Comparison of ENCODE assay signal across 9 cellular contexts in the genomic region with DNA sequence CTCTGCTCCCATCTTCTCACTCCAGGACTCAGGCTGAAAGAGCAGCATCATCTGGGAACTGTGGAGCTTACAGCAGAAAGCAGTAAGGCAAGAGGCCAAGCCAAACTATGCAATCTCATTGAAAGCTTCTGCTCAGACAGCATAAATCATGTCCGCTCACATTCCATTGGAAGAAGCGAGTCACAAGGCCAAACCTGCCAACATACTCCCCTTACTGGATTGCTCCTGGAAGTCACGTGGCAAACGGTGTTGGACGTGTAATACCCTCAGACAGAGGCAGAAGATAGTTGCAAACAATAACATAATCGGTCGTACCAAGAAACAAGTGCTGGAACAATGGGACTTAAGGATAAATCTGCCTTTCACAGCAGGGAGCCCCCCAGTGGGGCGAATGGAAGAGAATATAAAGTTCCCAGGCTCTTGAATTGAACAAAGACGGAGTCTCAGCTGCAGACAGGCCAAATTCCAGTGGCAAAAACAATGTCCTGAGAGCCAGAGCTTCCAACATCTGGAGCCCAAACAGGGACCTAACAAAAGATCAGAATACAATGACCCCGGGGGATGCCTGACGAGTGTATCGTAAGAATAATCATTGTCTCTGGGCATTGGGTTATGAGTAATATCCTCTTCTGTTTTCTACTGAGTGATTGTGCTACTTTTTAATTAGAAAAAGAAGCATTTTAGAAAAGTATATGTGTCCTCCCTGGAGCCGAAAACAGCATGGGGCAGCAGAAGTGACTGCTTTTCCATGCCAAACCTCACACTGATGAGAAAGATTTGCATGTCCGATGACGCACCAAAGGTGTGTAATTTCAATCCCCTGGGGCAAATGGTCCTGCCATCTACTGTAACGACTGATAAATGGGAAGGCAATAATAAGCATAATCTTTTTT.
DNase-seq lines count a peak whose midpoint lies in the region; ATAC-seq, FAIRE-seq and TF ChIP-seq lines count a peak whose summit lies in the region.
"Had no signal": no experiment of that assay in that cellular context is flagged by ENCODE, and none has a peak within 500 bp of the region (broad histone marks: within the 10 kb centered on the region; RNA-seq: fewer than 3 reads in every experiment).

No MANE protein-coding gene starts in this region.

- POLR2A ChIA-PET in AG04450 (lab: Yijun Ruan, JAX), result no interaction called here
- POLR2A ChIA-PET in endothelial cell of umbilical vein (lab: Charles Lee), result interaction anchor here (0.8 to 1.8 kb wide), 4 partner anchors 10 to 66 kb away, joined by 3 to 7 read pairs (median 5); no protein-coding TSS in a partner anchor

- TF ChIP-seq CTCF in AG04450 (IDR thresholded peaks at IDR 0.05; ENCODE audit: low read depth, low read length) (no peak), endothelial cell of umbilical vein (IDR thresholded peaks at IDR 0.05; ENCODE audit: extremely low read depth in 1 of 2, insufficient read depth in 1 of 2, low read depth in 1 of 2, low read length in 2 of 2) (no peak)

- TF ChIP-seq RAD21 in Ishikawa (IDR thresholded peaks at IDR 0.05; ENCODE audit: low read depth), result no peak

- intact Hi-C loops in endothelial cell of umbilical vein (cut with micrococcal nuclease), result loop anchor here (1.0 to 10.0 kb wide), 9 partner anchors 9 to 759 kb away; a partner anchor contains a TSS
- intact Hi-C loops in activated naive CD4-positive, alpha-beta T cell treated with anti-CD3 and anti-CD28 coated beads for 36 hours (cut with micrococcal nuclease), result no loop called here

- H2AFZ ChIP-seq in endothelial cell of umbilical vein (ENCODE audit: low read depth, low read length), result no peak overlapping the region

- TSS peak; percentile 66 for BruUV-seq in endothelial cell of umbilical vein (replicated peaks; lab: Mats Ljungman, UMichigan)

- H3K27ac Mint-ChIP-seq in activated naive CD4-positive, alpha-beta T cell treated with anti-CD3 and anti-CD28 coated beads for 36 hours, result no peak overlapping the region

- no peaks in the 10 kb centered on the region for H3K9me3 ChIP-seq in AG04450 (ENCODE audit: control insufficient read depth, insufficient read depth, low read length)
- no peaks in the 10 kb centered on the region for H3K9me3 ChIP-seq in endothelial cell of umbilical vein (replicated peaks; ENCODE audit: control insufficient read depth, insufficient read depth, low read length)

- H3K36me3 Mint-ChIP-seq in activated naive CD4-positive, alpha-beta T cell treated with anti-CD3 and anti-CD28 coated beads for 36 hours (ENCODE audit: low read depth), result no peaks in the 10 kb centered on the region

- H4K20me1 ChIP-seq in endothelial cell of umbilical vein (replicated peaks; ENCODE audit: control insufficient read depth, extremely low read depth, insufficient read depth, low read length), result no peaks in the 10 kb centered on the region

- H3K9me1 ChIP-seq in endothelial cell of umbilical vein (replicated peaks; ENCODE audit: control insufficient read depth, extremely low read depth, insufficient read depth, low read length), result no peaks in the 10 kb centered on the region

- peak overlapping the region; percentile 72 for H3K27ac ChIP-seq in AG04450 (ENCODE audit: low read depth, low read length)
- peak overlapping the region; percentile 98 for H3K27ac ChIP-seq in endothelial cell of umbilical vein (ENCODE audit: insufficient read depth, low read depth, low read length)

- peaks cover 45% of the 10 kb centered on the region for H3K4me1 ChIP-seq in endothelial cell of umbilical vein (ENCODE audit: control insufficient read depth, extremely low read depth, insufficient read depth, low read length)

- H3K27me3 Mint-ChIP-seq in activated naive CD4-positive, alpha-beta T cell treated with anti-CD3 and anti-CD28 coated beads for 36 hours (ENCODE audit: low read depth), result peaks cover 20% of the 10 kb centered on the region

- peak overlapping the region; percentile 84 for H3K4me2 ChIP-seq in endothelial cell of umbilical vein (ENCODE audit: insufficient read depth, low read length)

- H3K4me3 ChIP-seq in AG04450 (ENCODE audit: low read depth, low read length) (no peak overlapping the region), endothelial cell of umbilical vein (replicated peaks in 1 of 3; ENCODE audit: insufficient read depth in 1 of 3, low read depth in 1 of 3, low read length in 3 of 3) (peak overlapping the region in 2 of 3 experiments; percentile 16 to 27)

- no peaks in the 10 kb centered on the region for H3K4me1 Mint-ChIP-seq in activated naive CD4-positive, alpha-beta T cell treated with anti-CD3 and anti-CD28 coated beads for 36 hours (ENCODE audit: low read depth)

- DNase-seq in AG04450 (ENCODE audit: low read depth, low spot score) (peak; percentile 91), endothelial cell of umbilical vein (ENCODE audit: low read depth, low spot score) (peak; percentile 98), myocyte (ENCODE audit: low read depth) (peak; percentile 60), GF-D8 (lab: John Stamatoyannopoulos, UW) (no peak), occipital lobe (lab: John Stamatoyannopoulos, UW) (no peak)
- no peak for DNase-seq in activated naive CD4-positive, alpha-beta T cell treated with anti-CD3 and anti-CD28 coated beads for 36 hours
- DNase-seq: effector CD4-positive, alpha-beta T cell had no signal

- H3K27me3 ChIP-seq in AG04450 (ENCODE audit: control insufficient read depth, insufficient read depth, low read length) (no peaks in the 10 kb centered on the region), endothelial cell of umbilical vein (ENCODE audit: control insufficient read depth in 2 of 2, insufficient read depth in 2 of 2, low read length in 2 of 2) (no peaks in the 10 kb centered on the region)

- FAIRE-seq in endothelial cell of umbilical vein (lab: Jason Lieb, UNC), result peak; percentile 96

- no peak overlapping the region for H3K4me3 Mint-ChIP-seq in activated naive CD4-positive, alpha-beta T cell treated with anti-CD3 and anti-CD28 coated beads for 36 hours

- H3K9ac ChIP-seq in endothelial cell of umbilical vein (replicated peaks; ENCODE audit: extremely low read depth, insufficient read depth, low read length), result peak overlapping the region; percentile 79

- no peaks in the 10 kb centered on the region for H3K36me3 ChIP-seq in endothelial cell of umbilical vein (ENCODE audit: control insufficient read depth in 2 of 2, extremely low read depth in 1 of 2, insufficient read depth in 2 of 2, low read length in 2 of 2)

- dilution Hi-C loops in endothelial cell of umbilical vein (cut with MboI; ENCODE audit: extremely low pct_ligation_motif_present, low sequenced_read_pairs), result no loop called here

- H3K79me2 ChIP-seq in endothelial cell of umbilical vein (ENCODE audit: control insufficient read depth, insufficient read depth, low read length), result no peaks in the 10 kb centered on the region

- CTCF ChIA-PET in AG04450 (lab: Charles Lee), result interaction anchor here (0.9 kb wide), 1 partner anchor 67 kb away, joined by 4 read pairs; no protein-coding TSS in a partner anchor
- CTCF ChIA-PET in endothelial cell of umbilical vein (lab: Charles Lee), result interaction anchor here (0.8 to 2.3 kb wide), 7 partner anchors 10 to 98 kb away, joined by 3 to 30 read pairs (median 5); a partner anchor contains a TSS
- CTCF ChIA-PET in activated naive CD4-positive, alpha-beta T cell treated with anti-CD3 and anti-CD28 coated beads for 36 hours (lab: Charles Lee), result no interaction called here

- TF ChIP-seq EP300 in Ishikawa (IDR thresholded peaks at IDR 0.05; ENCODE audit: borderline replicate concordance), result peak; percentile 51; the same call in 1 of the 2 replicates

- no peaks in the 10 kb centered on the region for H3K9me3 Mint-ChIP-seq in activated naive CD4-positive, alpha-beta T cell treated with anti-CD3 and anti-CD28 coated beads for 36 hours

- no peak for ATAC-seq in GM19324 (IDR thresholded peaks at IDR 0.05; ENCODE audit: low FRiP score, unreplicated experiment)

- peak; percentile 86 for TF ChIP-seq POLR2A in endothelial cell of umbilical vein (IDR thresholded peaks at IDR 0.05; ENCODE audit: low read depth, low read length)

TF ChIP-seq in Ishikawa, 13 proteins besides CTCF, POLR2A, EP300 and RAD21 (continues in another document):
- TF ChIP-seq, protein P1, sequence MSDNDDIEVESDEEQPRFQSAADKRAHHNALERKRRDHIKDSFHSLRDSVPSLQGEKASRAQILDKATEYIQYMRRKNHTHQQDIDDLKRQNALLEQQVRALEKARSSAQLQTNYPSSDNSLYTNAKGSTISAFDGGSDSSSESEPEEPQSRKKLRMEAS (IDR thresholded peaks at IDR 0.05), result peak; percentile 59
- peak; percentile 76 for TF ChIP-seq TEAD4 (IDR thresholded peaks at IDR 0.05)
- peak; percentile 51; the same call in 1 of the 2 replicates for TF ChIP-seq CEBPB (IDR thresholded peaks at IDR 0.05)
- TF ChIP-seq NFIC (IDR thresholded peaks at IDR 0.05), result peak; percentile 67
- TF ChIP-seq EGR1 (IDR thresholded peaks at IDR 0.05), result no peak
- TF ChIP-seq, protein P2, sequence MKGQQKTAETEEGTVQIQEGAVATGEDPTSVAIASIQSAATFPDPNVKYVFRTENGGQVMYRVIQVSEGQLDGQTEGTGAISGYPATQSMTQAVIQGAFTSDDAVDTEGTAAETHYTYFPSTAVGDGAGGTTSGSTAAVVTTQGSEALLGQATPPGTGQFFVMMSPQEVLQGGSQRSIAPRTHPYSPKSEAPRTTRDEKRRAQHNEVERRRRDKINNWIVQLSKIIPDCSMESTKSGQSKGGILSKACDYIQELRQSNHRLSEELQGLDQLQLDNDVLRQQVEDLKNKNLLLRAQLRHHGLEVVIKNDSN (IDR thresholded peaks at IDR 0.05), result peak; percentile 96
- no peak for TF ChIP-seq ZBTB7A (IDR thresholded peaks at IDR 0.05; ENCODE audit: low read depth)
- TF ChIP-seq CREB1 (IDR thresholded peaks at IDR 0.05; ENCODE audit: low read depth), result no peak

TF ChIP-seq in endothelial cell of umbilical vein, 7 proteins besides CTCF, POLR2A, EP300 and RAD21:
- TF ChIP-seq FOS (IDR thresholded peaks at IDR 0.05; ENCODE audit: borderline replicate concordance, insufficient read depth, low read length) (peak; percentile 78), MYC (IDR thresholded peaks at IDR 0.05; ENCODE audit: low read depth, low read length) (no peak), JUN (IDR thresholded peaks at IDR 0.05; ENCODE audit: borderline replicate concordance, insufficient read depth, insufficient read length, low read depth) (peak; percentile 81), POLR2AphosphoS5 (IDR thresholded peaks at IDR 0.05; ENCODE audit: insufficient read depth, low read depth, low read length) (peak; percentile 42), GATA2 (IDR thresholded peaks at IDR 0.05; ENCODE audit: insufficient read depth, insufficient read length, low read depth, low read length) (peak; percentile 33), EZH2 (IDR thresholded peaks at IDR 0.05; ENCODE audit: borderline replicate concordance, low read depth, low read length, severe bottlenecking) (no peak)
- TF ChIP-seq, protein P1 (IDR thresholded peaks at IDR 0.05; ENCODE audit: insufficient read depth, insufficient read length), result peak; percentile 97

Comparison
In these comparisons a context has a peak if more than half of its experiments do, and no peak if none do; other contexts are left out.
1. DNase-seq: peak in AG04450 (single experiment), endothelial cell of umbilical vein (single experiment) and myocyte (single experiment); none in activated naive CD4-positive, alpha-beta T cell treated with anti-CD3 and anti-CD28 coated beads for 36 hours (single experiment), GF-D8 (single experiment) and occipital lobe (single experiment).